In the genomic region with DNA sequence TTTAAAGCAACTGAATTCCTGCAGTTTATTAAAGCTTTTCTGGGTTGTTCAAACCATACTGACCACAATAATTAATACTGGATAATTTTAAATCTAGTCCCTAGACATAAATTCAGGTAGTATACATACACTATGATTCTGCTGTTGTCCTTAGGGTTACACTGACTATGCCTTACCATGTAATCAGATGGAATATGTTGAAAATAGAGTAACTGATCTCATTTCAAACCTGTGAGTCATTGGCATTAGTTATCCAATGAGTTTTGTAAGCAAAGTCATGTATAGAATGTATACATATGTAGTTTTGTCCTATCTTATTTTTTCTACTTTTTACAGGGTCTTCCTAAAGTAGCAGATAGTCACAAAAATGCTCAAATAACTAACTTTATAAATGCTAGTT, we compare ENCODE assay signal across 24 cellular contexts.
"Had no signal": no experiment of that assay in that cellular context is flagged by ENCODE, and none has a peak within 500 bp of the region (broad histone marks: within the 10 kb centered on the region; RNA-seq: fewer than 3 reads in every experiment).

No MANE protein-coding gene starts in this region.

- H3K9me3 Mint-ChIP-seq: activated CD4-positive, alpha-beta memory T cell treated with anti-CD3 and anti-CD28 coated beads, Interleukin-2, amount 10 ng/mL, durations not matched to agents 7 days and 5 days; activated T-cell treated with anti-CD3 and anti-CD28 coated beads, Interleukin-2, amount 50 U/mL, for 24 hours had no signal

- H3K36me3 Mint-ChIP-seq: activated naive CD4-positive, alpha-beta T cell treated with anti-CD3 and anti-CD28 coated beads, Interleukin-2, amount 50 U/mL, for 72 hours; memory B cell; natural killer cell had no signal

- H3K27me3 Mint-ChIP-seq: activated CD4-positive, alpha-beta memory T cell treated with anti-CD3 and anti-CD28 coated beads, Interleukin-2, amount 10 ng/mL, durations not matched to agents 7 days and 5 days; activated CD4-positive, alpha-beta T cell treated with anti-CD3 and anti-CD28 coated beads for 36 hours; activated T-cell treated with anti-CD3 and anti-CD28 coated beads, Interleukin-2, amount 50 U/mL, for 24 hours; central memory CD8-positive, alpha-beta T cell; memory B cell; progenitor cell of endocrine pancreas; T-helper 17 cell had no signal

- H3K4me1 Mint-ChIP-seq: activated CD4-positive, alpha-beta memory T cell treated with anti-CD3 and anti-CD28 coated beads, Interleukin-2, amount 10 ng/mL, durations not matched to agents 7 days and 5 days; activated CD4-positive, alpha-beta T cell treated with anti-CD3 and anti-CD28 coated beads for 36 hours; central memory CD8-positive, alpha-beta T cell; memory B cell; natural killer cell; T-helper 17 cell had no signal

- H3K4me1 ChIP-seq: body of pancreas, left ventricle myocardium inferior, right atrium auricular region, transverse colon had no signal

- H3K27ac Mint-ChIP-seq: activated CD4-positive, alpha-beta memory T cell treated with anti-CD3 and anti-CD28 coated beads, Interleukin-2, amount 10 ng/mL, durations not matched to agents 7 days and 5 days; activated CD4-positive, alpha-beta T cell treated with anti-CD3 and anti-CD28 coated beads for 36 hours; activated naive CD4-positive, alpha-beta T cell treated with anti-CD3 and anti-CD28 coated beads, Interleukin-2, amount 50 U/mL, for 72 hours; activated T-cell treated with anti-CD3 and anti-CD28 coated beads, Interleukin-2, amount 50 U/mL, for 24 hours; memory B cell; natural killer cell; progenitor cell of endocrine pancreas; T-helper 17 cell had no signal

- ATAC-seq: activated CD4-positive, alpha-beta T cell treated with anti-CD3 and anti-CD28 coated beads for 36 hours; activated naive CD4-positive, alpha-beta T cell treated with anti-CD3 and anti-CD28 coated beads, Interleukin-2, amount 50 U/mL, for 72 hours; body of pancreas; natural killer cell; T-helper 17 cell had no signal

- H3K27me3 ChIP-seq: body of pancreas, neutrophil, right atrium auricular region, transverse colon had no signal

- H3K4me3 Mint-ChIP-seq: activated CD4-positive, alpha-beta memory T cell treated with anti-CD3 and anti-CD28 coated beads, Interleukin-2, amount 10 ng/mL, durations not matched to agents 7 days and 5 days; activated CD4-positive, alpha-beta T cell treated with anti-CD3 and anti-CD28 coated beads for 36 hours; activated T-cell treated with anti-CD3 and anti-CD28 coated beads, Interleukin-2, amount 50 U/mL, for 24 hours; central memory CD8-positive, alpha-beta T cell; memory B cell; natural killer cell; T-helper 17 cell had no signal

- H3K36me3 ChIP-seq: left ventricle myocardium inferior, neutrophil, right atrium auricular region, transverse colon had no signal

- H3K9me3 ChIP-seq: body of pancreas, neutrophil, transverse colon had no signal

- FAIRE-seq: small intestine had no signal

- DNase-seq: activated CD4-positive, alpha-beta memory T cell treated with anti-CD3 and anti-CD28 coated beads, Interleukin-2, amount 10 ng/mL, durations not matched to agents 7 days and 5 days; activated CD4-positive, alpha-beta T cell treated with anti-CD3 and anti-CD28 coated beads for 36 hours; activated effector memory CD4-positive, alpha-beta T cell treated with Interleukin-2 at 50 U/mL for 16 hours; activated T-cell treated with anti-CD3 and anti-CD28 coated beads, Interleukin-2, amount 50 U/mL, for 24 hours; amniotic stem cell; body of pancreas; cortex of kidney; effector CD4-positive, alpha-beta T cell; hippocampal formation; left ventricle myocardium inferior; natural killer cell; small intestine; stimulated activated CD4-positive, alpha-beta T cell treated with anti-CD3 and anti-CD28 coated beads, Interleukin-4, amount 100 ng/mL, for 4 hours; stimulated activated CD8-positive, alpha-beta memory T cell treated with anti-CD3 and anti-CD28 coated beads, Interleukin-4, amount 100 ng/mL, for 48 hours; stimulated activated naive CD4-positive, alpha-beta T cell treated with Interleukin-2 at 50 U/mL for 16 hours; substantia nigra; T-helper 17 cell; transverse colon had no signal

- H3K4me3 ChIP-seq: body of pancreas, left ventricle myocardium inferior, right atrium auricular region, transverse colon had no signal

- H3K27ac ChIP-seq: body of pancreas, left ventricle myocardium inferior, neutrophil, right atrium auricular region, transverse colon had no signal
